28 cellular contexts compared by ENCODE assay signal in genomic region chr7:53131697-53132096, GRCh38.
"Had no signal": no experiment of that assay in that cellular context is flagged by ENCODE, and none has a peak within 500 bp of the region (broad histone marks: within the 10 kb centered on the region; RNA-seq: fewer than 3 reads in every experiment).

No MANE protein-coding gene starts in this region.

- H3K9me3 Mint-ChIP-seq: type B pancreatic cell had no signal

- H3K27me3 ChIP-seq: stomach, suprapubic skin, testis, thyroid gland, tibial nerve, transverse colon, upper lobe of left lung, upper lobe of right lung, uterus, vagina had no signal

- H3K4me1 ChIP-seq: stomach, suprapubic skin, testis, thyroid gland, tibial nerve, transverse colon, upper lobe of left lung, upper lobe of right lung, uterus, vagina had no signal

- H3K36me3 ChIP-seq: stomach, suprapubic skin, thoracic aorta, thyroid gland, tibial nerve, transverse colon, upper lobe of left lung, upper lobe of right lung, uterus, vagina had no signal

- H3K4me3 Mint-ChIP-seq: stimulated activated effector memory CD8-positive, alpha-beta T cell treated with anti-CD3 and anti-CD28 coated beads, Interleukin-12 subunit alpha, Interleukin-12 subunit beta, amount 100 ng/mL, for 72 hours; stimulated activated memory B cell treated with anti-CD40 and anti-IgM and Interleukin-4, amounts not matched to agents 10 μg/mL and 1 μg/mL and 100 μg/mL, for 72 hours; stimulated activated naive B cell treated with anti-CD40 and anti-IgM and Interleukin-4, amounts not matched to agents 10 μg/mL and 1 μg/mL and 100 μg/mL, for 72 hours; stimulated activated naive CD8-positive, alpha-beta T cell treated with anti-CD3 and anti-CD28 coated beads, Interleukin-15, amount 100 ng/mL, for 72 hours; stimulated activated naive CD8-positive, alpha-beta T cell treated with anti-CD3 and anti-CD28 coated beads, Interleukin-15, Interleukin-2, amounts not matched to agents 100 ng/mL and 50 ng/mL, for 24 hours; type B pancreatic cell had no signal

- H3K27ac Mint-ChIP-seq: stimulated activated effector memory CD8-positive, alpha-beta T cell treated with anti-CD3 and anti-CD28 coated beads, Interleukin-12 subunit alpha, Interleukin-12 subunit beta, amount 100 ng/mL, for 72 hours; stimulated activated memory B cell treated with anti-CD40 and anti-IgM and Interleukin-4, amounts not matched to agents 10 μg/mL and 1 μg/mL and 100 μg/mL, for 72 hours; stimulated activated naive B cell treated with anti-CD40 and anti-IgM and Interleukin-4, amounts not matched to agents 10 μg/mL and 1 μg/mL and 100 μg/mL, for 72 hours; stimulated activated naive CD8-positive, alpha-beta T cell treated with anti-CD3 and anti-CD28 coated beads, Interleukin-15, amount 100 ng/mL, for 72 hours; stimulated activated naive CD8-positive, alpha-beta T cell treated with anti-CD3 and anti-CD28 coated beads, Interleukin-15, Interleukin-2, amounts not matched to agents 100 ng/mL and 50 ng/mL, for 24 hours; type B pancreatic cell had no signal

- H3K9me3 ChIP-seq: suprapubic skin, testis, thoracic aorta, thyroid gland, tibial nerve, transverse colon, upper lobe of left lung, upper lobe of right lung, uterus, vagina had no signal

- DNase-seq: stimulated activated CD4-positive, alpha-beta T cell treated with anti-CD3 and anti-CD28 coated beads, Interleukin-2, amount 100 ng/mL, for 48 hours; stimulated activated CD4-positive, alpha-beta T cell treated with anti-CD3 and anti-CD28 coated beads, Interleukin-4, amount 100 ng/mL, for 1 hour; stimulated activated CD4-positive, alpha-beta T cell treated with anti-CD3 and anti-CD28 coated beads, Interleukin-4, amount 100 ng/mL, for 24 hours; stimulated activated CD4-positive, alpha-beta T cell treated with anti-CD3 and anti-CD28 coated beads, Interleukin-4, amount 100 ng/mL, for 4 hours; stimulated activated CD8-positive, alpha-beta memory T cell treated with anti-CD3 and anti-CD28 coated beads, Interleukin-4, amount 100 ng/mL, for 48 hours; stimulated activated naive B cell treated with anti-CD40 and anti-IgM and Interleukin-4, amounts not matched to agents 10 μg/mL and 1 μg/mL and 100 μg/mL, for 72 hours; stimulated activated naive CD4-positive, alpha-beta T cell; stimulated activated naive CD4-positive, alpha-beta T cell treated with Interleukin-2 at 50 U/mL for 16 hours; stimulated activated naive CD8-positive, alpha-beta T cell treated with anti-CD3 and anti-CD28 coated beads, Interleukin-15, amount 100 ng/mL, for 72 hours; stimulated activated naive CD8-positive, alpha-beta T cell treated with anti-CD3 and anti-CD28 coated beads, Interleukin-15, Interleukin-2, amounts not matched to agents 100 U/mL and 50 U/mL, for 24 hours; stomach; substantia nigra; testis; thyroid gland; transverse colon; trophoblast cell; upper lobe of left lung; upper lobe of right lung; uterus had no signal

- H3K27ac ChIP-seq: stomach, suprapubic skin, testis, thoracic aorta, thyroid gland, tibial nerve, transverse colon, upper lobe of left lung, upper lobe of right lung, uterus, vagina had no signal

- H3K36me3 Mint-ChIP-seq: stimulated activated effector memory CD8-positive, alpha-beta T cell treated with anti-CD3 and anti-CD28 coated beads, Interleukin-12 subunit alpha, Interleukin-12 subunit beta, amount 100 ng/mL, for 72 hours; stimulated activated memory B cell treated with anti-CD40 and anti-IgM and Interleukin-4, amounts not matched to agents 10 μg/mL and 1 μg/mL and 100 μg/mL, for 72 hours; stimulated activated naive B cell treated with anti-CD40 and anti-IgM and Interleukin-4, amounts not matched to agents 10 μg/mL and 1 μg/mL and 100 μg/mL, for 72 hours; type B pancreatic cell had no signal

- ATAC-seq: stimulated activated effector memory CD8-positive, alpha-beta T cell treated with anti-CD3 and anti-CD28 coated beads, Interleukin-12 subunit alpha, Interleukin-12 subunit beta, amount 100 ng/mL, for 72 hours; stimulated activated memory B cell treated with anti-CD40 and anti-IgM and Interleukin-4, amounts not matched to agents 10 μg/mL and 1 μg/mL and 100 μg/mL, for 72 hours; stimulated activated naive B cell treated with anti-CD40 and anti-IgM and Interleukin-4, amounts not matched to agents 10 μg/mL and 1 μg/mL and 100 μg/mL, for 72 hours; stimulated activated naive CD8-positive, alpha-beta T cell treated with anti-CD3 and anti-CD28 coated beads, Interleukin-15, amount 100 ng/mL, for 72 hours; stimulated activated naive CD8-positive, alpha-beta T cell treated with anti-CD3 and anti-CD28 coated beads, Interleukin-15, Interleukin-2, amounts not matched to agents 100 U/mL and 50 U/mL, for 24 hours; upper lobe of right lung had no signal

- H3K4me3 ChIP-seq: stomach, suprapubic skin, testis, thoracic aorta, thyroid gland, tibial nerve, transverse colon, upper lobe of left lung, upper lobe of right lung, uterus, vagina had no signal

- H3K27me3 Mint-ChIP-seq: stimulated activated memory B cell treated with anti-CD40 and anti-IgM and Interleukin-4, amounts not matched to agents 10 μg/mL and 1 μg/mL and 100 μg/mL, for 72 hours; stimulated activated naive B cell treated with anti-CD40 and anti-IgM and Interleukin-4, amounts not matched to agents 10 μg/mL and 1 μg/mL and 100 μg/mL, for 72 hours; stimulated activated naive CD8-positive, alpha-beta T cell treated with anti-CD3 and anti-CD28 coated beads, Interleukin-15, amount 100 ng/mL, for 72 hours; stimulated activated naive CD8-positive, alpha-beta T cell treated with anti-CD3 and anti-CD28 coated beads, Interleukin-15, Interleukin-2, amounts not matched to agents 100 ng/mL and 50 ng/mL, for 24 hours; type B pancreatic cell had no signal

- FAIRE-seq: urothelium cell line had no signal

- H3K4me1 Mint-ChIP-seq: stimulated activated effector memory CD8-positive, alpha-beta T cell treated with anti-CD3 and anti-CD28 coated beads, Interleukin-12 subunit alpha, Interleukin-12 subunit beta, amount 100 ng/mL, for 72 hours; stimulated activated memory B cell treated with anti-CD40 and anti-IgM and Interleukin-4, amounts not matched to agents 10 μg/mL and 1 μg/mL and 100 μg/mL, for 72 hours; stimulated activated naive B cell treated with anti-CD40 and anti-IgM and Interleukin-4, amounts not matched to agents 10 μg/mL and 1 μg/mL and 100 μg/mL, for 72 hours; stimulated activated naive CD8-positive, alpha-beta T cell treated with anti-CD3 and anti-CD28 coated beads, Interleukin-15, amount 100 ng/mL, for 72 hours had no signal
